Comparison of ENCODE assay signal across 8 cellular contexts in genomic region chr17:4949321-4950074, GRCh38.
DNase-seq lines count a peak whose midpoint lies in the region; ATAC-seq and TF ChIP-seq lines count a peak whose summit lies in the region.

No MANE protein-coding gene starts in this region.

- H3K4me3 ChIP-seq in mucosa of rectum (ENCODE audit: low read length in 2 of 2): peak overlapping the region; percentile 87 to 93

- H3K4me1 ChIP-seq in mucosa of rectum (ENCODE audit: control insufficient read depth in 2 of 2, insufficient read depth in 2 of 2, low read length in 2 of 2): peaks cover 33% of the 10 kb centered on the region in 2 donors

- peak overlapping the region; percentile 73 to 88 for H3K9ac ChIP-seq in mucosa of rectum (ENCODE audit: low read depth in 1 of 2, low read length in 2 of 2)

- ATAC-seq in HG02870 (IDR thresholded peaks at IDR 0.05; ENCODE audit: unreplicated experiment): peak; percentile 28

- H3K27ac ChIP-seq in mucosa of rectum (ENCODE audit: low read depth in 2 of 2, low read length in 2 of 2): peak overlapping the region; percentile 100

- TF ChIP-seq POLR2A in erythroblast (IDR thresholded peaks at IDR 0.05; ENCODE audit: low read length): no peak

- H3K9me3 ChIP-seq in mucosa of rectum (ENCODE audit: control insufficient read depth in 2 of 2, low read length in 2 of 2): no peaks in the 10 kb centered on the region

- no peaks in the 10 kb centered on the region for H3K27me3 ChIP-seq in mucosa of rectum (ENCODE audit: control insufficient read depth in 2 of 2, insufficient read depth in 2 of 2, low read length in 2 of 2)

- peaks cover 20 to 21% of the 10 kb centered on the region in 2 donors for H3K36me3 ChIP-seq in mucosa of rectum (ENCODE audit: control insufficient read depth in 2 of 2, insufficient read depth in 2 of 2, low read length in 2 of 2)

- peak; percentile 43 for DNase-seq in NCI-H1694 treated with DMSO at 0.1 percent for 48 hours (lab: John Stamatoyannopoulos, UW)
- DNase-seq in NCI-H1694 (lab: John Stamatoyannopoulos, UW): no peak
- DNase-seq in NOMO-1 treated with dmso at 0.1 percent for 144 hours (lab: John Stamatoyannopoulos, UW; ENCODE audit: unreplicated experiment): peak; percentile 68
- DNase-seq in activated T-cell treated with anti-CD3 and anti-CD28 coated beads for 4 hours: peak; percentile 64
- peak; percentile 85 to 91 for DNase-seq in erythroblast (lab: John Stamatoyannopoulos, UW)
- DNase-seq in stimulated activated naive CD4-positive, alpha-beta T cell (lab: John Stamatoyannopoulos, UW): peak; percentile 70 to 89 (median 79)
